Comparison of ENCODE assay signal across 1 cellular context in genomic region chr20:50111120-50111828, GRCh38.
TF ChIP-seq lines count a peak whose summit lies in the region.

No MANE protein-coding gene starts in this region.

TF ChIP-seq in K562, 482 proteins besides CTCF, POLR2A, EP300 and RAD21 (continues in another document):
- peak; percentile 57 for TF ChIP-seq POLR2AphosphoS5 (IDR thresholded peaks at IDR 0.05; ENCODE audit: control insufficient read depth, insufficient read depth, low read depth, low read length)
- peak; percentile 48 for TF ChIP-seq C11orf30 (IDR thresholded peaks at IDR 0.05; ENCODE audit: low read depth)
- peak; percentile 88 for TF ChIP-seq TFAP4 (CRISPR knock-in tag; IDR thresholded peaks at IDR 0.05; ENCODE audit: borderline replicate concordance)
- no peak for TF ChIP-seq IFI16 (CRISPR knock-in tag; IDR thresholded peaks at IDR 0.05)
- peak; percentile 75 for TF ChIP-seq TCF3 (CRISPR knock-in tag; IDR thresholded peaks at IDR 0.05)
- TF ChIP-seq ATF1 (CRISPR knock-in tag; IDR thresholded peaks at IDR 0.05), result no peak
- 0 out of 2 replicates have a peak, but pooled peaks have one; percentile 15 for TF ChIP-seq ATF1 (tag; IDR thresholded peaks at IDR 0.05)
- peak; percentile 45; the same call in 1 of the 2 replicates for TF ChIP-seq MAFK (IDR thresholded peaks at IDR 0.05; ENCODE audit: low read length)
- TF ChIP-seq SAP30 (IDR thresholded peaks at IDR 0.05; ENCODE audit: borderline replicate concordance, insufficient read depth, low read depth, low read length, poor library complexity, severe bottlenecking), result peak; percentile 34
- TF ChIP-seq RB1 (IDR thresholded peaks at IDR 0.05; ENCODE audit: low read depth), result 0 out of 2 replicates have a peak, but pooled peaks have one; percentile 40
- peak; percentile 62; the same call in 1 of the 2 replicates for TF ChIP-seq KLF16 (IDR thresholded peaks at IDR 0.05)
- TF ChIP-seq GATA2 (CRISPR knock-in tag; IDR thresholded peaks at IDR 0.05), result peak; percentile 66
- peak; percentile 80 for TF ChIP-seq ARID1B (IDR thresholded peaks at IDR 0.05)
- peak; percentile 56; the same call in 1 of the 2 replicates for TF ChIP-seq SP1 (CRISPR knock-in tag; IDR thresholded peaks at IDR 0.05)
- TF ChIP-seq, protein P1, sequence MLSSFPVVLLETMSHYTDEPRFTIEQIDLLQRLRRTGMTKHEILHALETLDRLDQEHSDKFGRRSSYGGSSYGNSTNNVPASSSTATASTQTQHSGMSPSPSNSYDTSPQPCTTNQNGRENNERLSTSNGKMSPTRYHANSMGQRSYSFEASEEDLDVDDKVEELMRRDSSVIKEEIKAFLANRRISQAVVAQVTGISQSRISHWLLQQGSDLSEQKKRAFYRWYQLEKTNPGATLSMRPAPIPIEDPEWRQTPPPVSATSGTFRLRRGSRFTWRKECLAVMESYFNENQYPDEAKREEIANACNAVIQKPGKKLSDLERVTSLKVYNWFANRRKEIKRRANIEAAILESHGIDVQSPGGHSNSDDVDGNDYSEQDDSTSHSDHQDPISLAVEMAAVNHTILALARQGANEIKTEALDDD (IDR thresholded peaks at IDR 0.05), result peak; percentile 92
- TF ChIP-seq DPF2 (IDR thresholded peaks at IDR 0.05), result peak; percentile 67
- TF ChIP-seq ZZZ3 (IDR thresholded peaks at IDR 0.05), result no peak
- TF ChIP-seq, protein P2, sequence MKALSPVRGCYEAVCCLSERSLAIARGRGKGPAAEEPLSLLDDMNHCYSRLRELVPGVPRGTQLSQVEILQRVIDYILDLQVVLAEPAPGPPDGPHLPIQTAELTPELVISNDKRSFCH (CRISPR knock-in tag; IDR thresholded peaks at IDR 0.05), result no peak
- TF ChIP-seq, protein P2 (tag; IDR thresholded peaks at IDR 0.05), result no peak
- peak; percentile 44; the same call in 1 of the 2 replicates for TF ChIP-seq SPI1 (IDR thresholded peaks at IDR 0.05; ENCODE audit: borderline replicate concordance, low read depth, low read length)
- TF ChIP-seq MEIS2 (IDR thresholded peaks at IDR 0.05; ENCODE audit: partially characterized antibody), result peak; percentile 62
- peak; percentile 83 for TF ChIP-seq CBFA2T2 (conservative IDR thresholded peaks at IDR 0.05)
- TF ChIP-seq ARID3A (IDR thresholded peaks at IDR 0.05; ENCODE audit: borderline replicate concordance, low read depth, low read length), result no peak
- TF ChIP-seq CXXC5 (CRISPR knock-in tag; IDR thresholded peaks at IDR 0.05), result 0 out of 2 replicates have a peak, but pooled peaks have one; percentile 28
- no peak for TF ChIP-seq MYBL2 (IDR thresholded peaks at IDR 0.05; ENCODE audit: low read depth)
- no peak for TF ChIP-seq MYBL2 (CRISPR knock-in tag; IDR thresholded peaks at IDR 0.05; ENCODE audit: borderline replicate concordance)
- TF ChIP-seq MITF (IDR thresholded peaks at IDR 0.05), result 0 out of 2 replicates have a peak, but pooled peaks have one; percentile 30
- peak; percentile 80 for TF ChIP-seq NCOR1 (IDR thresholded peaks at IDR 0.05)
- TF ChIP-seq, protein P3, sequence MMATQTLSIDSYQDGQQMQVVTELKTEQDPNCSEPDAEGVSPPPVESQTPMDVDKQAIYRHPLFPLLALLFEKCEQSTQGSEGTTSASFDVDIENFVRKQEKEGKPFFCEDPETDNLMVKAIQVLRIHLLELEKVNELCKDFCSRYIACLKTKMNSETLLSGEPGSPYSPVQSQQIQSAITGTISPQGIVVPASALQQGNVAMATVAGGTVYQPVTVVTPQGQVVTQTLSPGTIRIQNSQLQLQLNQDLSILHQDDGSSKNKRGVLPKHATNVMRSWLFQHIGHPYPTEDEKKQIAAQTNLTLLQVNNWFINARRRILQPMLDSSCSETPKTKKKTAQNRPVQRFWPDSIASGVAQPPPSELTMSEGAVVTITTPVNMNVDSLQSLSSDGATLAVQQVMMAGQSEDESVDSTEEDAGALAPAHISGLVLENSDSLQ (IDR thresholded peaks at IDR 0.05), result peak; percentile 60; the same call in 1 of the 2 replicates
- TF ChIP-seq MXI1 (IDR thresholded peaks at IDR 0.05; ENCODE audit: low read depth, low read length), result 0 out of 2 replicates have a peak, but pooled peaks have one; percentile 9
- TF ChIP-seq GATAD2A (IDR thresholded peaks at IDR 0.05), result no peak
- no peak for TF ChIP-seq CREB1 (IDR thresholded peaks at IDR 0.05)
- TF ChIP-seq CREB1 (CRISPR knock-in tag; IDR thresholded peaks at IDR 0.05), result no peak
- TF ChIP-seq SIRT6 (IDR thresholded peaks at IDR 0.05; ENCODE audit: low read depth, low read length), result no peak
- TF ChIP-seq SOX6 (IDR thresholded peaks at IDR 0.05), result peak; percentile 71
- no peak for TF ChIP-seq ZFP36 (IDR thresholded peaks at IDR 0.05; ENCODE audit: low read depth, low read length, partially characterized antibody)
- no peak for TF ChIP-seq NR2C2 (CRISPR knock-in tag; IDR thresholded peaks at IDR 0.05)
- TF ChIP-seq NR2C2 (tag; IDR thresholded peaks at IDR 0.05), result peak; percentile 23; the same call in 1 of the 2 replicates
- TF ChIP-seq PHF21A (IDR thresholded peaks at IDR 0.05; ENCODE audit: borderline replicate concordance, low read depth), result 0 out of 2 replicates have a peak, but pooled peaks have one; percentile 36
- TF ChIP-seq BACH1 (tag; IDR thresholded peaks at IDR 0.05), result peak; percentile 21; the same call in 1 of the 2 replicates
- TF ChIP-seq, protein P4, sequence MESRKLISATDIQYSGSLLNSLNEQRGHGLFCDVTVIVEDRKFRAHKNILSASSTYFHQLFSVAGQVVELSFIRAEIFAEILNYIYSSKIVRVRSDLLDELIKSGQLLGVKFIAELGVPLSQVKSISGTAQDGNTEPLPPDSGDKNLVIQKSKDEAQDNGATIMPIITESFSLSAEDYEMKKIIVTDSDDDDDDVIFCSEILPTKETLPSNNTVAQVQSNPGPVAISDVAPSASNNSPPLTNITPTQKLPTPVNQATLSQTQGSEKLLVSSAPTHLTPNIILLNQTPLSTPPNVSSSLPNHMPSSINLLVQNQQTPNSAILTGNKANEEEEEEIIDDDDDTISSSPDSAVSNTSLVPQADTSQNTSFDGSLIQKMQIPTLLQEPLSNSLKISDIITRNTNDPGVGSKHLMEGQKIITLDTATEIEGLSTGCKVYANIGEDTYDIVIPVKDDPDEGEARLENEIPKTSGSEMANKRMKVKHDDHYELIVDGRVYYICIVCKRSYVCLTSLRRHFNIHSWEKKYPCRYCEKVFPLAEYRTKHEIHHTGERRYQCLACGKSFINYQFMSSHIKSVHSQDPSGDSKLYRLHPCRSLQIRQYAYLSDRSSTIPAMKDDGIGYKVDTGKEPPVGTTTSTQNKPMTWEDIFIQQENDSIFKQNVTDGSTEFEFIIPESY (CRISPR knock-in tag; IDR thresholded peaks at IDR 0.05), result no peak
- peak; percentile 62; the same call in 1 of the 2 replicates for TF ChIP-seq PML (IDR thresholded peaks at IDR 0.05; ENCODE audit: low read length)
- peak; percentile 66; the same call in 1 of the 2 replicates for TF ChIP-seq TAL1 (IDR thresholded peaks at IDR 0.05)
- peak; percentile 60 for TF ChIP-seq ZNF316 (IDR thresholded peaks at IDR 0.05)
- TF ChIP-seq STAT5A (IDR thresholded peaks at IDR 0.05; ENCODE audit: borderline replicate concordance, low read length), result peak; percentile 41; the same call in 1 of the 2 replicates
- peak; percentile 90 for TF ChIP-seq CBFA2T3 (IDR thresholded peaks at IDR 0.05)
- peak; percentile 85 for TF ChIP-seq TEAD4 (IDR thresholded peaks at IDR 0.05; ENCODE audit: low read length)
- TF ChIP-seq TEAD4 (CRISPR knock-in tag; IDR thresholded peaks at IDR 0.05; ENCODE audit: borderline replicate concordance), result no peak
- TF ChIP-seq, protein P5, sequence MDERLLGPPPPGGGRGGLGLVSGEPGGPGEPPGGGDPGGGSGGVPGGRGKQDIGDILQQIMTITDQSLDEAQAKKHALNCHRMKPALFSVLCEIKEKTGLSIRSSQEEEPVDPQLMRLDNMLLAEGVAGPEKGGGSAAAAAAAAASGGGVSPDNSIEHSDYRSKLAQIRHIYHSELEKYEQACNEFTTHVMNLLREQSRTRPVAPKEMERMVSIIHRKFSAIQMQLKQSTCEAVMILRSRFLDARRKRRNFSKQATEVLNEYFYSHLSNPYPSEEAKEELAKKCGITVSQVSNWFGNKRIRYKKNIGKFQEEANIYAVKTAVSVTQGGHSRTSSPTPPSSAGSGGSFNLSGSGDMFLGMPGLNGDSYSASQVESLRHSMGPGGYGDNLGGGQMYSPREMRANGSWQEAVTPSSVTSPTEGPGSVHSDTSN (CRISPR knock-in tag; IDR thresholded peaks at IDR 0.05; ENCODE audit: low read depth), result no peak
- TF ChIP-seq, protein P5 (tag; conservative IDR thresholded peaks at IDR 0.05; ENCODE audit: low read depth), result peak; percentile 47; the same call in 1 of the 2 replicates
- TF ChIP-seq TBL1XR1 (IDR thresholded peaks at IDR 0.05; ENCODE audit: low read length in 2 of 2), result peak in 1 of 2 experiments; percentile 57; a peak in 2 of 4 replicates
- TF ChIP-seq SRF (CRISPR knock-in tag; IDR thresholded peaks at IDR 0.05), result peak in 1 of 2 experiments; percentile 83; a peak in 1 of 4 replicates
- TF ChIP-seq ATF3 (IDR thresholded peaks at IDR 0.05), result no peak
- 0 out of 2 replicates have a peak, but pooled peaks have one; percentile 49 for TF ChIP-seq ATF3 (CRISPR knock-in tag; conservative IDR thresholded peaks at IDR 0.05)
- TF ChIP-seq HNRNPH1 (optimal IDR thresholded peaks at IDR 0.05; ENCODE audit: low read depth, low read length), result no peak
- 0 out of 2 replicates have a peak, but pooled peaks have one; percentile 12 for TF ChIP-seq ZFX (CRISPR knock-in tag; IDR thresholded peaks at IDR 0.05)
- TF ChIP-seq ZNF311 (CRISPR knock-in tag; IDR thresholded peaks at IDR 0.05), result no peak
- TF ChIP-seq PHF20 (IDR thresholded peaks at IDR 0.05; ENCODE audit: partially characterized antibody), result peak; percentile 7
- TF ChIP-seq SMAD4 (CRISPR knock-in tag; conservative IDR thresholded peaks at IDR 0.05), result peak; percentile 87
- TF ChIP-seq MNT (conservative IDR thresholded peaks at IDR 0.05), result peak in 1 of 2 experiments; percentile 52; a peak in 2 of 4 replicates
